11 cellular contexts compared by ENCODE assay signal in the genomic region with DNA sequence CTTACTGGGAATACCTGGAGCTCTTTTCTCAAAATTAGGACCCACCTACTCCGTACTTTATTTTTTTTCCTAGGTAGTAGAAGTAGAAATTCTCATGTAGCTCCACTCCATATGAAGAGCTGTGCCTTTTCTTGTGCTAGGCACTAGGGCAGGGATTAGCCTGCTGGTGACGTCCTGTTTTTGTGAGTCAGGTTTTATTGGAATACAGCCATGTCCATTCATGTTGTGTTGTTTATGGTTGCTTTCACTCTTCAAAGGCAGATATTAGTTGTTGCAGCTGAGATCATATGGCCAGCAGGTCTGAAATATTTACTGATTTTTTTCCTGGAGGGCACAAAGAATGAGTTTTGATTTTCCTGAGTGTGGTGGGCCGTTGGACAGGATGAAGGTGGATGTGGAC. TPM values are rescaled to one million over a fixed set of nuclear protein-coding genes. Genes with fewer than 3 reads are reported as not detected.
A peak's percentile ranks its signal among the peaks of the same experiment; 100 is the strongest.
DNase-seq lines count a peak whose midpoint lies in the region; ATAC-seq, FAIRE-seq and TF ChIP-seq lines count a peak whose summit lies in the region.
"Had no signal": no experiment of that assay in that cellular context is flagged by ENCODE, and none has a peak within 500 bp of the region (broad histone marks: within the 10 kb centered on the region; RNA-seq: fewer than 3 reads in every experiment).

No MANE protein-coding gene starts in this region.

- POLR2A ChIA-PET in A673 (lab: Charles Lee; ENCODE audit: low non-redundant PET), result no interaction called here

- TF ChIP-seq CTCF in A673 (conservative IDR thresholded peaks at IDR 0.05; ENCODE audit: low read depth, low read length), result no peak
- TF ChIP-seq CTCF in left ventricle myocardium inferior (IDR thresholded peaks at IDR 0.05; ENCODE audit: borderline replicate concordance), result no peak

- no peaks in the 10 kb centered on the region for H3K9me3 Mint-ChIP-seq in activated T-helper 17 cell treated with anti-CD3 and anti-CD28 coated beads, Interleukin-2, amount 50 U/mL, for 72 hours

- H3K9me3 ChIP-seq in A673 (ENCODE audit: low read depth, low read length, poor library complexity, severe bottlenecking), result peaks cover 10% of the 10 kb centered on the region
- peaks cover 27% of the 10 kb centered on the region for H3K9me3 ChIP-seq in left ventricle myocardium inferior (replicated peaks)
- peaks cover 3 to 31% of the 10 kb centered on the region in 2 donors for H3K9me3 ChIP-seq in neuronal stem cell (replicated peaks in 1 of 2; ENCODE audit: control insufficient read depth in 2 of 2, insufficient read depth in 1 of 2, low read depth in 1 of 2, low read length in 2 of 2)

- no peak overlapping the region for H4K8ac ChIP-seq in neuronal stem cell (ENCODE audit: low read depth, low read length)

- H3K27me3 ChIP-seq in A673 (replicated peaks; ENCODE audit: insufficient read depth, low read depth, low read length, poor library complexity) (no peaks in the 10 kb centered on the region), left ventricle myocardium inferior (ENCODE audit: low read depth) (no peaks in the 10 kb centered on the region), neuronal stem cell (ENCODE audit: control insufficient read depth in 3 of 3, insufficient read depth in 3 of 3, low read depth in 1 of 3, low read length in 3 of 3) (no peaks in the 10 kb centered on the region)
- H3K27me3 ChIP-seq: esophagus muscularis mucosa had no signal

- peak; percentile 93 for FAIRE-seq in H54 (lab: Jason Lieb, UNC)

- no peak overlapping the region for H3K18ac ChIP-seq in neuronal stem cell (ENCODE audit: low read length)

- H2BK12ac ChIP-seq in neuronal stem cell (ENCODE audit: low read length), result no peak overlapping the region

- no peak overlapping the region for H3K14ac ChIP-seq in neuronal stem cell (ENCODE audit: low read length)

- no peak overlapping the region for H4K91ac ChIP-seq in neuronal stem cell (ENCODE audit: low read depth, low read length, poor library complexity)

- no peak overlapping the region for H3K4me3 ChIP-seq in A673 (ENCODE audit: low read depth, low read length, poor library complexity, severe bottlenecking)
- H3K4me3 ChIP-seq in left ventricle myocardium inferior, result no peak overlapping the region
- no peak overlapping the region for H3K4me3 ChIP-seq in neuronal stem cell (ENCODE audit: low read length in 2 of 2)
- H3K4me3 ChIP-seq: esophagus muscularis mucosa had no signal

- H3K36me3 ChIP-seq in A673 (ENCODE audit: insufficient read depth, low read length, poor library complexity, severe bottlenecking) (peaks cover 10% of the 10 kb centered on the region), left ventricle myocardium inferior (peaks cover 4% of the 10 kb centered on the region), neuronal stem cell (replicated peaks in 1 of 2; ENCODE audit: control insufficient read depth in 2 of 2, insufficient read depth in 2 of 2, low read length in 2 of 2) (peaks cover 0 to 26% of the 10 kb centered on the region in 2 donors)

- no peak overlapping the region for H3K23ac ChIP-seq in neuronal stem cell (ENCODE audit: low read depth, low read length, poor library complexity)

- H3K4me2 ChIP-seq in neuronal stem cell (ENCODE audit: insufficient read depth, low read length, poor library complexity, severe bottlenecking), result no peak overlapping the region

- no peak overlapping the region for H2BK15ac ChIP-seq in neuronal stem cell (ENCODE audit: low read length)

- BruUV-seq in A673 (replicated peaks; lab: Mats Ljungman, UMichigan), result no TSS peak

- peak overlapping the region; percentile 60 for H3K4me3 Mint-ChIP-seq in activated T-helper 17 cell treated with anti-CD3 and anti-CD28 coated beads, Interleukin-2, amount 50 U/mL, for 72 hours

- intact Hi-C loops in A673 (cut with micrococcal nuclease; ENCODE audit: unreplicated experiment), result no loop called here
- intact Hi-C loops in left ventricle myocardium inferior (cut with micrococcal nuclease), result no loop called here

- no peak overlapping the region for H2AK5ac ChIP-seq in neuronal stem cell (ENCODE audit: low read depth, low read length)

- no CpG with 5 or more reads among the region's 3 CpGs for WGBS in neuronal stem cell (ENCODE audit: extremely low coverage in 2 of 2, insufficient read length in 2 of 2, insufficient replicate concordance in 1 of 2), 2 donors

- no peak for ATAC-seq in activated T-helper 17 cell treated with anti-CD3 and anti-CD28 coated beads, Interleukin-2, amount 50 U/mL, for 72 hours (replicated peaks)
- ATAC-seq in HG03520 (IDR thresholded peaks at IDR 0.05; ENCODE audit: unreplicated experiment) (no peak), GM18858 (IDR thresholded peaks at IDR 0.05; ENCODE audit: unreplicated experiment) (no peak)

- DNase-seq in A673 (ENCODE audit: low spot score) (peak; percentile 52), H54 (ENCODE audit: insufficient read length, low spot score) (peak; percentile 41), left ventricle myocardium inferior (no peak), neuronal stem cell (ENCODE audit: low spot score) (no peak)
- no peak for DNase-seq in effector CD4-positive, alpha-beta T cell
- DNase-seq: DMS79 treated with DMSO at 0.1 percent for 48 hours had no signal

- no peak overlapping the region for H3K9ac ChIP-seq in neuronal stem cell (ENCODE audit: low read depth, low read length, poor library complexity)

- H2BK5ac ChIP-seq in neuronal stem cell (ENCODE audit: low read length), result no peak overlapping the region

- H3K79me1 ChIP-seq in neuronal stem cell (ENCODE audit: low read depth, low read length), result peaks cover 14% of the 10 kb centered on the region

- peaks cover 38% of the 10 kb centered on the region for H3K4me1 Mint-ChIP-seq in activated T-helper 17 cell treated with anti-CD3 and anti-CD28 coated beads, Interleukin-2, amount 50 U/mL, for 72 hours

- H3K4ac ChIP-seq in neuronal stem cell (ENCODE audit: low read length), result no peak overlapping the region

- no peak overlapping the region for H2AFZ ChIP-seq in neuronal stem cell (ENCODE audit: low read length)

- no peak overlapping the region for H2BK120ac ChIP-seq in neuronal stem cell (ENCODE audit: low read depth, low read length)

- H3K4me1 ChIP-seq in A673 (ENCODE audit: insufficient read depth, low read length, poor library complexity, severe bottlenecking), result peaks cover 5% of the 10 kb centered on the region
- H3K4me1 ChIP-seq in left ventricle myocardium inferior, result peaks cover 66% of the 10 kb centered on the region
- peaks cover 0 to 4% of the 10 kb centered on the region in 2 donors for H3K4me1 ChIP-seq in neuronal stem cell (ENCODE audit: control insufficient read depth in 2 of 2, insufficient read depth in 1 of 2, low read depth in 1 of 2, low read length in 2 of 2)

- H3K27me3 Mint-ChIP-seq in activated T-helper 17 cell treated with anti-CD3 and anti-CD28 coated beads, Interleukin-2, amount 50 U/mL, for 72 hours, result no peaks in the 10 kb centered on the region

- peak overlapping the region; percentile 19 for H3K27ac ChIP-seq in A673 (ENCODE audit: low read depth, low read length, poor library complexity, severe bottlenecking)
- H3K27ac ChIP-seq in left ventricle myocardium inferior (replicated peaks), result peak overlapping the region; percentile 10
- H3K27ac ChIP-seq in neuronal stem cell (replicated peaks; ENCODE audit: low read length), result no peak overlapping the region
- H3K27ac ChIP-seq: esophagus muscularis mucosa, HL-60 had no signal

- peaks cover 21% of the 10 kb centered on the region for H3K36me3 Mint-ChIP-seq in activated T-helper 17 cell treated with anti-CD3 and anti-CD28 coated beads, Interleukin-2, amount 50 U/mL, for 72 hours (ENCODE audit: low read depth)

- CTCF ChIA-PET in A673 (lab: Charles Lee), result no interaction called here

- TF ChIP-seq POLR2A in H54 (IDR thresholded peaks at IDR 0.05; ENCODE audit: low read depth, low read length), result no peak

- H3K27ac Mint-ChIP-seq in activated T-helper 17 cell treated with anti-CD3 and anti-CD28 coated beads, Interleukin-2, amount 50 U/mL, for 72 hours, result peak overlapping the region; percentile 73

RNA-seq across cellular contexts. Expression of gene XRN2, which starts 20.5 kb away (rescaled TPM):
- total RNA-seq in A673 (2021) (121 and 122 TPM in 2 replicates), left ventricle myocardium inferior (33.7 TPM)
- 10 to 100 TPM; 42.9 to 82.3 TPM for total RNA-seq in activated T-helper 17 cell treated with anti-CD3 and anti-CD28 coated beads, Interleukin-2, amount 50 U/mL, for 72 hours
- polyA plus RNA-seq in neuronal stem cell (2013, experiment 1 of 2), result 83.4 TPM
- polyA plus RNA-seq in neuronal stem cell (2013, experiment 2 of 2), result 85.0 TPM

Comparison
In these comparisons a context has a peak if more than half of its experiments do, and no peak if none do; other contexts are left out.
1. DNase-seq: peak in A673 (single experiment) and H54 (single experiment); none in left ventricle myocardium inferior (single experiment), neuronal stem cell (single experiment) and effector CD4-positive, alpha-beta T cell (single experiment).